ENCODE assay signal across 1 cellular context in the genomic region with DNA sequence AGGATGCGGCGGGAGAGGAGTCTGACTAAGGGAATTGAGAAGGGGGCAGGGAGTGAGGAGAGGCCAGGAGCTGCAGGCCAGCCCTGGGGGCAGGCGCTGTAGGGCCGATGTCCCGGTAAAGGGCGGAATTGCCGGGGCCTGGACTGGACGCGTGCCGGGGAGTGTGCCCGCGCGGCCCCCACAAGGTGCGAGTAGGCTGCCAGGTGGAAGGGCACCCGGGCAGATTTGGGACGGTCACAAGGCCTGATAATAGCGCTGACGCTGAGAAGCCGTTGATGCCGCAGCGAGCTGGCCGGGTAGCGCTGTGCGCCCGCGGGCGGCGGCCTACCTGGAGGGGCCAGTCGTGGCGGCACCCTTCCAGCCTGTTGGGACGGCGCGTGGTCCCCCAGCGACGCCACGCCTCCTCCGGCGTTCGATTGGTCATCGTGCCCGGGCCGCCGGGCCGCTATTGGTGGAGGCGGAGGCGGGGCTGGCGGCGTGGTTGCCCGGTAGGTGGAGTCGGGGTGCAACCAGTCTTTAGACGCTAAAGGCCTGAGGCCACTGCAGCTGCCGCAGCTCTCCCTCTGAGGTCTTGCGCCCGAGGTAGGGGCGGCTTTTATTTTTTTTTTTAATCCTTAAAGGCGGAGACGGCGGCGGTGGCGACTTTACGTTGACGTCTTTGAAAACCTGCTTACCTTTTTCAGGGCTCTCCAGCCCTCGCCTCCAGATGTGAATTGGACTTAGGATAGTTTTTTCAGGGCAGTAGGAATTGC.
TF ChIP-seq lines count a peak whose summit lies in the region.

No MANE protein-coding gene starts in this region.

TF ChIP-seq in endothelial cell of umbilical vein, 7 proteins besides CTCF, POLR2A, EP300 and RAD21:
- no peak for TF ChIP-seq FOS (IDR thresholded peaks at IDR 0.05; ENCODE audit: borderline replicate concordance, insufficient read depth, low read length)
- TF ChIP-seq POLR2AphosphoS5 (IDR thresholded peaks at IDR 0.05; ENCODE audit: insufficient read depth, low read depth, low read length): peak; percentile 54
